ENCODE assay signal across 8 cellular contexts in the genomic region with DNA sequence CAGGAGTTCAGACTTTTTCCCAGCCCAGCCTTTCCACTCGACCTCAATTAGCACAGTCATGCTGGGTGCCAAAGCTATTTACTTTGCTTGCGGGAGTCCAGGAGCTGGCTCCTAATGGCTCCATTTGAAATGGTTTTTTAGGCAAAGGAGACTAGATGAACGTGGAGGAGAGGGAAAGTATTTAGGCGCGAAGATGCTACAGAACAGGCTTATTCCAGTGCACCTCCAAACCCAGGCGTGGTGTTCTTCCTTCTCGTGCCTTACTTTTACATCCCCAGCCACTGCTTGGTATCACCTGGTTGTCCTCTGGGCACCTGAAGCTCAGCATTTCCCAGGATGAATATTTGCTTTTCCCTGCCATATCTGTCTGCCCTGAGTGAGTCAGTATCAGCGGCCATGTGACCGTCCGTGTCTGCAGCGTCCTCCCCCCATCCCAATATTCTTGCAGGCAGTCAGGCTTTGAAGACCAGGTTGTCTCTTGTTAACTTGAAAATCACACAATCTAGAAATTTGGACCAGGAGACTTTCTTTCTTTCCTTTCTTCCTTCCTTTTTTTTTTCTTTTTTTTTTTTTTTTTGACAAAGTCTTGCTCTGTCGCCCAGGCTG.
DNase-seq lines count a peak whose midpoint lies in the region; TF ChIP-seq lines count a peak whose summit lies in the region.

No MANE protein-coding gene starts in this region.

- no peak overlapping the region for H2AFZ ChIP-seq in neural progenitor cell (replicated peaks)

- peaks cover 5% of the 10 kb centered on the region for H3K4me1 ChIP-seq in neural progenitor cell

- H3K4me2 ChIP-seq in neural progenitor cell, result peak overlapping the region; percentile 31

- peaks cover 18% of the 10 kb centered on the region for H3K4me1 Mint-ChIP-seq in neural progenitor cell

- peaks cover 5% of the 10 kb centered on the region for H3F3A ChIP-seq in neural progenitor cell (ENCODE audit: low read depth)

- no peaks in the 10 kb centered on the region for H3K9me3 ChIP-seq in neural progenitor cell (ENCODE audit: low read depth)

- DNase-seq in ELF-1 (ENCODE audit: low read depth, low spot score), result peak; percentile 74
- peak; percentile 93 for DNase-seq in NCI-H510A treated with DMSO at 0.1 percent for 48 hours (lab: John Stamatoyannopoulos, UW)
- DNase-seq in dedifferentiated amniotic fluid mesenchymal stem cell (ENCODE audit: extremely low spot score), result peak; percentile 15
- DNase-seq in neural progenitor cell (ENCODE audit: low spot score), result peak; percentile 42
- no peak for DNase-seq in AG08396 (ENCODE audit: low spot score)
- no peak for DNase-seq in CD1c-positive myeloid dendritic cell (ENCODE audit: extremely low spot score)
- no peak for DNase-seq in effector CD8-positive, alpha-beta T cell (lab: John Stamatoyannopoulos, UW)
- DNase-seq in NCI-H524 (lab: John Stamatoyannopoulos, UW), result no peak

- H3K36me3 Mint-ChIP-seq in neural progenitor cell, result no peaks in the 10 kb centered on the region

- H3K79me2 ChIP-seq in neural progenitor cell (ENCODE audit: low read depth), result no peaks in the 10 kb centered on the region

- H3K4me3 Mint-ChIP-seq in neural progenitor cell, result peak overlapping the region; percentile 17

- H3K27me3 ChIP-seq in neural progenitor cell, result no peaks in the 10 kb centered on the region

- TF ChIP-seq CTCF in neural progenitor cell (IDR thresholded peaks at IDR 0.05), result no peak

- H3K9me3 Mint-ChIP-seq in neural progenitor cell, result no peaks in the 10 kb centered on the region

- H3K9ac ChIP-seq in neural progenitor cell, result no peak overlapping the region

- no peaks in the 10 kb centered on the region for H3K36me3 ChIP-seq in neural progenitor cell

- no peak overlapping the region for H3K4me3 ChIP-seq in neural progenitor cell

- no peak overlapping the region for H3K27ac Mint-ChIP-seq in neural progenitor cell

- no peaks in the 10 kb centered on the region for H4K20me1 ChIP-seq in neural progenitor cell (ENCODE audit: low read depth)

- no peak overlapping the region for H3K27ac ChIP-seq in neural progenitor cell

- H3K27me3 Mint-ChIP-seq in neural progenitor cell (ENCODE audit: insufficient read depth, low read depth), result peaks cover 7% of the 10 kb centered on the region

Comparison
In these comparisons a context has a peak if more than half of its experiments do, and no peak if none do; other contexts are left out.
1. DNase-seq: peak in ELF-1 (single experiment), NCI-H510A treated with DMSO at 0.1 percent for 48 hours (single experiment), dedifferentiated amniotic fluid mesenchymal stem cell (single experiment) and neural progenitor cell (single experiment); none in AG08396 (single experiment), CD1c-positive myeloid dendritic cell (single experiment), effector CD8-positive, alpha-beta T cell (single experiment) and NCI-H524 (0 of 2).